In genomic region chr1:203199002-203199401, GRCh38 we compare ENCODE assay signal across 20 cellular contexts. TPM values are rescaled to one million over a fixed set of nuclear protein-coding genes. Genes with fewer than 3 reads are reported as not detected.
"Had no signal": no experiment of that assay in that cellular context is flagged by ENCODE, and none has a peak within 500 bp of the region (broad histone marks: within the 10 kb centered on the region; RNA-seq: fewer than 3 reads in every experiment).

No MANE protein-coding gene starts in this region.

- H3K27me3 ChIP-seq: sigmoid colon had no signal

- H3K4me1 ChIP-seq: sigmoid colon had no signal

- H3K27ac ChIP-seq: cardiac muscle cell had no signal

- H3K9me3 ChIP-seq: mucosa of descending colon, sigmoid colon, thoracic aorta had no signal

- DNase-seq: activated CD4-positive, alpha-beta T cell treated with anti-CD3 and anti-CD28 coated beads, Interleukin-2, amount 50 U/mL, for 48 hours; activated CD8-positive, alpha-beta memory T cell treated with anti-CD3 and anti-CD28 coated beads, Interleukin-2, amount 10 ng/mL, durations not matched to agents 7 days and 5 days; activated gamma-delta T cell treated with Interleukin-2 at 50 U/mL for 16 hours; activated naive CD8-positive, alpha-beta T cell treated with anti-CD3 and anti-CD28 coated beads, Interleukin-2, amount 10 ng/mL, durations not matched to agents 7 days and 5 days; activated T-cell treated with anti-CD3 and anti-CD28 coated beads, Interleukin-2, amount 50 U/mL, for 24 hours; cortex of kidney; effector memory CD4-positive, alpha-beta T cell; kidney glomerular epithelial cell; mammary epithelial cell; mucosa of descending colon; stimulated activated CD4-positive, alpha-beta T cell treated with anti-CD3 and anti-CD28 coated beads, Interleukin-2, amount 100 ng/mL, for 48 hours; stimulated activated naive CD8-positive, alpha-beta T cell treated with anti-CD3 and anti-CD28 coated beads, Interleukin-15, Interleukin-2, amounts not matched to agents 100 U/mL and 50 U/mL, for 24 hours; T-helper 2 cell had no signal

- H3K36me3 ChIP-seq: cardiac muscle cell, sigmoid colon, thoracic aorta had no signal

- H3K4me3 ChIP-seq: cardiac muscle cell, mucosa of descending colon, sigmoid colon, thoracic aorta had no signal

RNA-seq across cellular contexts. Expression of gene CHI3L1, which starts 12.5 kb away (rescaled TPM):
- total RNA-seq: activated CD8-positive, alpha-beta memory T cell treated with anti-CD3 and anti-CD28 coated beads, Interleukin-2, amount 10 ng/mL, durations not matched to agents 7 days and 5 days; cardiac muscle cell; osteocyte; pulmonary artery endothelial cell had no signal

RNA-seq across cellular contexts. Expression of gene MYBPH, which starts 23.4 kb away (rescaled TPM):
- total RNA-seq: activated CD8-positive, alpha-beta memory T cell treated with anti-CD3 and anti-CD28 coated beads, Interleukin-2, amount 10 ng/mL, durations not matched to agents 7 days and 5 days; activated naive CD8-positive, alpha-beta T cell treated with anti-CD3 and anti-CD28 coated beads, Interleukin-2, amount 10 ng/mL, durations not matched to agents 7 days and 5 days; astrocyte; mammary epithelial cell; mucosa of descending colon; natural killer cell treated with Interleukin-12 subunit alpha and Interleukin-12 subunit beta and Interleukin-15 and Interleukin-18, amount 100 ng/mL, for 72 hours; osteocyte; pulmonary artery endothelial cell; sigmoid colon; thoracic aorta had no signal
- polyA plus RNA-seq: mammary epithelial cell, sigmoid colon had no signal

RNA-seq across cellular contexts. Expression of gene CHIT1, which starts 30.5 kb away (rescaled TPM):
- total RNA-seq: astrocyte, osteocyte, pulmonary artery endothelial cell, sigmoid colon had no signal
- polyA plus RNA-seq: cardiac muscle cell, mammary epithelial cell had no signal
